Comparison of ENCODE assay signal across 1 cellular context in the genomic region with DNA sequence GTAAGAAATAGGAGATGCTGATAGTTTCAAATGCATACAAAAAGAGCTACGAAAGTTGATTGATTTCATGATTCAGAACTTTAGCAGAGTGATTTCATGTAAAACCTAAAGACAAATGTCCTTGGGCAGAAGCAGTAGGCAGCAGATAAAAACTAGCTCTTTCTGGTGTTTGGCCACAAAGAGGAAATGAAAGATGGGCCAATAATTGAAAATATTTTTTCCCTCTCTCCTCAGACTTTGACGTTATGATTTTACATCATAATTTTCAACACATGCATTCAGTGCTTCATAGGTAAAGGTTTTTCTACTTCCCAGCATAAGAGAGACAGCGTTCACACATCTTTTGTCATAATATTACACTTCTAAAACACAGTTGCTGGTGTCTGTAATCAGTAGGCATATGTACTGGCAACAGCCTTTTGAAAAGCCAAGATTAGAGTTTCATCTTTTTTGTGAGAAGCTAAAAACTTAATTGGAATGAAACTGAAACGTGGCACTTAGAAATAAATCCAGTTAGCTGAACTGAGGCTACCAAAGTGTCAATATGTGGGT.
TF ChIP-seq lines count a peak whose summit lies in the region.

No MANE protein-coding gene starts in this region.

TF ChIP-seq in GM12878, 131 proteins besides CTCF, POLR2A, EP300 and RAD21 (continued from another document and continues in another):
- TF ChIP-seq STAT1 (conservative IDR thresholded peaks at IDR 0.05) (no peak), SMC3 (IDR thresholded peaks at IDR 0.05; ENCODE audit: borderline replicate concordance, low read length) (no peak), ZNF24 (IDR thresholded peaks at IDR 0.05) (0 out of 2 replicates have a peak, but pooled peaks have one; percentile 11), SREBF2 (IDR thresholded peaks at IDR 0.05; ENCODE audit: low read length) (no peak), ZBTB4 (CRISPR knock-in tag; IDR thresholded peaks at IDR 0.05) (no peak), NR2C2 (IDR thresholded peaks at IDR 0.05; ENCODE audit: borderline replicate concordance, control insufficient read depth, insufficient read length, low read depth) (no peak), ZNF207 (IDR thresholded peaks at IDR 0.05; ENCODE audit: borderline replicate concordance) (no peak), MTA3 (IDR thresholded peaks at IDR 0.05; ENCODE audit: borderline replicate concordance, low read length) (no peak), TAF1 (IDR thresholded peaks at IDR 0.05; ENCODE audit: borderline replicate concordance, low read depth, low read length) (no peak), SREBF1 (IDR thresholded peaks at IDR 0.05; ENCODE audit: low read length) (no peak), ETV6 (conservative IDR thresholded peaks at IDR 0.05 in 1 of 2, IDR thresholded peaks at IDR 0.05 in 1 of 2; ENCODE audit: borderline replicate concordance in 1 of 2, low read depth in 1 of 2) (no peak), DPF2 (IDR thresholded peaks at IDR 0.05) (peak; percentile 85; the same call in 1 of the 2 replicates), PAX8 (IDR thresholded peaks at IDR 0.05) (no peak), RBBP5 (conservative IDR thresholded peaks at IDR 0.05) (no peak), NFIC (IDR thresholded peaks at IDR 0.05; ENCODE audit: low read depth, low read length) (no peak), SUPT20H (IDR thresholded peaks at IDR 0.05; ENCODE audit: borderline replicate concordance, control insufficient read depth, low read depth, low read length) (no peak), ASH2L (IDR thresholded peaks at IDR 0.05; ENCODE audit: borderline replicate concordance, low read depth) (no peak), SP1 (IDR thresholded peaks at IDR 0.05; ENCODE audit: low read depth, low read length) (no peak), ZNF592 (IDR thresholded peaks at IDR 0.05) (no peak), RUNX3 (IDR thresholded peaks at IDR 0.05; ENCODE audit: low read length) (peak; percentile 50), NBN (IDR thresholded peaks at IDR 0.05) (0 out of 2 replicates have a peak, but pooled peaks have one; percentile 23), RELB (IDR thresholded peaks at IDR 0.05; ENCODE audit: low read depth) (peak; percentile 45; the same call in 1 of the 2 replicates), ATF7 (IDR thresholded peaks at IDR 0.05; ENCODE audit: low read depth) (peak; percentile 74), MTA2 (IDR thresholded peaks at IDR 0.05; ENCODE audit: low read depth) (peak; percentile 92), ZNF274 (IDR thresholded peaks at IDR 0.05; ENCODE audit: insufficient read depth, insufficient read length) (no peak), SMAD1 (IDR thresholded peaks at IDR 0.05; ENCODE audit: low read depth, partially characterized antibody) (no peak), EGR1 (IDR thresholded peaks at IDR 0.05; ENCODE audit: borderline replicate concordance in 1 of 2, low read depth in 2 of 2, low read length in 2 of 2) (no peak), GATAD2B (conservative IDR thresholded peaks at IDR 0.05; ENCODE audit: low read depth) (peak; percentile 33; the same call in 1 of the 2 replicates), E2F4 (IDR thresholded peaks at IDR 0.05; ENCODE audit: low read depth, low read length) (no peak), RB1 (IDR thresholded peaks at IDR 0.05; ENCODE audit: borderline replicate concordance) (no peak), PKNOX1 (IDR thresholded peaks at IDR 0.05) (no peak), PML (IDR thresholded peaks at IDR 0.05; ENCODE audit: low read length) (no peak), BCL3 (IDR thresholded peaks at IDR 0.05; ENCODE audit: borderline replicate concordance, insufficient read depth, low read depth, low read length, poor library complexity, severe bottlenecking) (no peak), KDM1A (IDR thresholded peaks at IDR 0.05; ENCODE audit: borderline replicate concordance) (no peak)
- TF ChIP-seq, protein P1, sequence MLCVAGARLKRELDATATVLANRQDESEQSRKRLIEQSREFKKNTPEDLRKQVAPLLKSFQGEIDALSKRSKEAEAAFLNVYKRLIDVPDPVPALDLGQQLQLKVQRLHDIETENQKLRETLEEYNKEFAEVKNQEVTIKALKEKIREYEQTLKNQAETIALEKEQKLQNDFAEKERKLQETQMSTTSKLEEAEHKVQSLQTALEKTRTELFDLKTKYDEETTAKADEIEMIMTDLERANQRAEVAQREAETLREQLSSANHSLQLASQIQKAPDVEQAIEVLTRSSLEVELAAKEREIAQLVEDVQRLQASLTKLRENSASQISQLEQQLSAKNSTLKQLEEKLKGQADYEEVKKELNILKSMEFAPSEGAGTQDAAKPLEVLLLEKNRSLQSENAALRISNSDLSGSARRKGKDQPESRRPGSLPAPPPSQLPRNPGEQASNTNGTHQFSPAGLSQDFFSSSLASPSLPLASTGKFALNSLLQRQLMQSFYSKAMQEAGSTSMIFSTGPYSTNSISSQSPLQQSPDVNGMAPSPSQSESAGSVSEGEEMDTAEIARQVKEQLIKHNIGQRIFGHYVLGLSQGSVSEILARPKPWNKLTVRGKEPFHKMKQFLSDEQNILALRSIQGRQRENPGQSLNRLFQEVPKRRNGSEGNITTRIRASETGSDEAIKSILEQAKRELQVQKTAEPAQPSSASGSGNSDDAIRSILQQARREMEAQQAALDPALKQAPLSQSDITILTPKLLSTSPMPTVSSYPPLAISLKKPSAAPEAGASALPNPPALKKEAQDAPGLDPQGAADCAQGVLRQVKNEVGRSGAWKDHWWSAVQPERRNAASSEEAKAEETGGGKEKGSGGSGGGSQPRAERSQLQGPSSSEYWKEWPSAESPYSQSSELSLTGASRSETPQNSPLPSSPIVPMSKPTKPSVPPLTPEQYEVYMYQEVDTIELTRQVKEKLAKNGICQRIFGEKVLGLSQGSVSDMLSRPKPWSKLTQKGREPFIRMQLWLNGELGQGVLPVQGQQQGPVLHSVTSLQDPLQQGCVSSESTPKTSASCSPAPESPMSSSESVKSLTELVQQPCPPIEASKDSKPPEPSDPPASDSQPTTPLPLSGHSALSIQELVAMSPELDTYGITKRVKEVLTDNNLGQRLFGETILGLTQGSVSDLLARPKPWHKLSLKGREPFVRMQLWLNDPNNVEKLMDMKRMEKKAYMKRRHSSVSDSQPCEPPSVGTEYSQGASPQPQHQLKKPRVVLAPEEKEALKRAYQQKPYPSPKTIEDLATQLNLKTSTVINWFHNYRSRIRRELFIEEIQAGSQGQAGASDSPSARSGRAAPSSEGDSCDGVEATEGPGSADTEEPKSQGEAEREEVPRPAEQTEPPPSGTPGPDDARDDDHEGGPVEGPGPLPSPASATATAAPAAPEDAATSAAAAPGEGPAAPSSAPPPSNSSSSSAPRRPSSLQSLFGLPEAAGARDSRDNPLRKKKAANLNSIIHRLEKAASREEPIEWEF (IDR thresholded peaks at IDR 0.05; ENCODE audit: insufficient replicate concordance, low read depth, low read length): no peak
- TF ChIP-seq, protein P2, sequence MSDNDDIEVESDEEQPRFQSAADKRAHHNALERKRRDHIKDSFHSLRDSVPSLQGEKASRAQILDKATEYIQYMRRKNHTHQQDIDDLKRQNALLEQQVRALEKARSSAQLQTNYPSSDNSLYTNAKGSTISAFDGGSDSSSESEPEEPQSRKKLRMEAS (IDR thresholded peaks at IDR 0.05; ENCODE audit: low read depth, low read length): no peak
- TF ChIP-seq, protein P3, sequence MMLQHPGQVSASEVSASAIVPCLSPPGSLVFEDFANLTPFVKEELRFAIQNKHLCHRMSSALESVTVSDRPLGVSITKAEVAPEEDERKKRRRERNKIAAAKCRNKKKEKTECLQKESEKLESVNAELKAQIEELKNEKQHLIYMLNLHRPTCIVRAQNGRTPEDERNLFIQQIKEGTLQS (IDR thresholded peaks at IDR 0.05; ENCODE audit: borderline replicate concordance, extremely low read depth, low read depth, low read length): no peak
- TF ChIP-seq, protein P4, sequence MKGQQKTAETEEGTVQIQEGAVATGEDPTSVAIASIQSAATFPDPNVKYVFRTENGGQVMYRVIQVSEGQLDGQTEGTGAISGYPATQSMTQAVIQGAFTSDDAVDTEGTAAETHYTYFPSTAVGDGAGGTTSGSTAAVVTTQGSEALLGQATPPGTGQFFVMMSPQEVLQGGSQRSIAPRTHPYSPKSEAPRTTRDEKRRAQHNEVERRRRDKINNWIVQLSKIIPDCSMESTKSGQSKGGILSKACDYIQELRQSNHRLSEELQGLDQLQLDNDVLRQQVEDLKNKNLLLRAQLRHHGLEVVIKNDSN (IDR thresholded peaks at IDR 0.05; ENCODE audit: borderline replicate concordance, extremely low read length, insufficient read depth, low read depth, low read length): no peak
